In the genomic region with DNA sequence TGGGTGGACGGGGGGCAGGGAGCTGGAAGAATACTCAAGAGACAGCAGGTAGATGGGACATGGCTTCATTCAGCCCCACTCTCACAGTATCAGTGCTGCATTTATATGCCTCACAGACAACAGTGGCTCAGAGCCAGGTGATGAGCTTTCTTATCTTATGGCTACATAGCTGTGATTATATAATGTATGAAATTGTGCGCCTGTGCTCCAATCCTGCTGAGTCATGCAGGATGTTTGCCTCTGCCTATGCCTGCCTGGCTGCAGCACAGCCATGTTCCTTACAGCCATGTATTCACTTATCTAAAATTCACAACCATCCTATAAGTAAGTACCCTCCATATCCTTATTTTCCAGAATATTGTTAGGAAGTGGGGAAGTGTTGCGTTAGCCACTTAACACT, we compare ENCODE assay signal across 1 cellular context.
TF ChIP-seq lines count a peak whose summit lies in the region.

No MANE protein-coding gene starts in this region.

TF ChIP-seq in GM23338, 12 proteins besides CTCF, POLR2A, EP300 and RAD21 (continued from another document):
- TF ChIP-seq ZNF462 (CRISPR knock-in tag; IDR thresholded peaks at IDR 0.05) (no peak), ZNF331 (CRISPR knock-in tag; IDR thresholded peaks at IDR 0.05; ENCODE audit: low read depth) (no peak), POLR2AphosphoS5 (IDR thresholded peaks at IDR 0.05; ENCODE audit: low read depth) (no peak), STAT1 (IDR thresholded peaks at IDR 0.05; ENCODE audit: unreplicated experiment) (no peak), EZH2 (IDR thresholded peaks at IDR 0.05; ENCODE audit: low read depth, unreplicated experiment) (no peak), ZNF114 (CRISPR knock-in tag; IDR thresholded peaks at IDR 0.05) (no peak), NANOG (IDR thresholded peaks at IDR 0.05; ENCODE audit: borderline replicate concordance) (no peak), CREB1 (CRISPR knock-in tag; IDR thresholded peaks at IDR 0.05; ENCODE audit: low read depth) (no peak), EZH2phosphoT487 (IDR thresholded peaks at IDR 0.05; ENCODE audit: unreplicated experiment) (no peak)
- TF ChIP-seq, protein P1, sequence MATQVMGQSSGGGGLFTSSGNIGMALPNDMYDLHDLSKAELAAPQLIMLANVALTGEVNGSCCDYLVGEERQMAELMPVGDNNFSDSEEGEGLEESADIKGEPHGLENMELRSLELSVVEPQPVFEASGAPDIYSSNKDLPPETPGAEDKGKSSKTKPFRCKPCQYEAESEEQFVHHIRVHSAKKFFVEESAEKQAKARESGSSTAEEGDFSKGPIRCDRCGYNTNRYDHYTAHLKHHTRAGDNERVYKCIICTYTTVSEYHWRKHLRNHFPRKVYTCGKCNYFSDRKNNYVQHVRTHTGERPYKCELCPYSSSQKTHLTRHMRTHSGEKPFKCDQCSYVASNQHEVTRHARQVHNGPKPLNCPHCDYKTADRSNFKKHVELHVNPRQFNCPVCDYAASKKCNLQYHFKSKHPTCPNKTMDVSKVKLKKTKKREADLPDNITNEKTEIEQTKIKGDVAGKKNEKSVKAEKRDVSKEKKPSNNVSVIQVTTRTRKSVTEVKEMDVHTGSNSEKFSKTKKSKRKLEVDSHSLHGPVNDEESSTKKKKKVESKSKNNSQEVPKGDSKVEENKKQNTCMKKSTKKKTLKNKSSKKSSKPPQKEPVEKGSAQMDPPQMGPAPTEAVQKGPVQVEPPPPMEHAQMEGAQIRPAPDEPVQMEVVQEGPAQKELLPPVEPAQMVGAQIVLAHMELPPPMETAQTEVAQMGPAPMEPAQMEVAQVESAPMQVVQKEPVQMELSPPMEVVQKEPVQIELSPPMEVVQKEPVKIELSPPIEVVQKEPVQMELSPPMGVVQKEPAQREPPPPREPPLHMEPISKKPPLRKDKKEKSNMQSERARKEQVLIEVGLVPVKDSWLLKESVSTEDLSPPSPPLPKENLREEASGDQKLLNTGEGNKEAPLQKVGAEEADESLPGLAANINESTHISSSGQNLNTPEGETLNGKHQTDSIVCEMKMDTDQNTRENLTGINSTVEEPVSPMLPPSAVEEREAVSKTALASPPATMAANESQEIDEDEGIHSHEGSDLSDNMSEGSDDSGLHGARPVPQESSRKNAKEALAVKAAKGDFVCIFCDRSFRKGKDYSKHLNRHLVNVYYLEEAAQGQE (IDR thresholded peaks at IDR 0.05; ENCODE audit: unreplicated experiment), result no peak
